15 cellular contexts compared by ENCODE assay signal in genomic region chr4:127143460-127144190, GRCh38.
A peak's percentile ranks its signal among the peaks of the same experiment; 100 is the strongest.
DNase-seq lines count a peak whose midpoint lies in the region; ATAC-seq and TF ChIP-seq lines count a peak whose summit lies in the region.
"Had no signal": no experiment of that assay in that cellular context is flagged by ENCODE, and none has a peak within 500 bp of the region (broad histone marks: within the 10 kb centered on the region; RNA-seq: fewer than 3 reads in every experiment).

No MANE protein-coding gene starts in this region.

- no peaks in the 10 kb centered on the region for H4K20me1 ChIP-seq in IMR-90 (ENCODE audit: insufficient read depth, low read length)

- H4K8ac ChIP-seq in IMR-90 (ENCODE audit: low read depth in 2 of 2, low read length in 2 of 2), result peak overlapping the region in 1 of 2 experiments; percentile 92; a peak in 2 of 4 replicates

- H3K9me3 ChIP-seq in IMR-90 (ENCODE audit: control insufficient read depth, insufficient read depth, low read length), result no peaks in the 10 kb centered on the region
- H3K9me3 ChIP-seq: A549 had no signal

- H2BK15ac ChIP-seq in IMR-90 (ENCODE audit: low read depth, low read length), result 0 out of 3 replicates have a peak overlapping the region, but pooled peaks have one; percentile 51

- H3K4me1 ChIP-seq in IMR-90 (ENCODE audit: control insufficient read depth, insufficient read depth, low read length), result peaks cover 11% of the 10 kb centered on the region
- H3K4me1 ChIP-seq: A549 had no signal

- TF ChIP-seq POLR2A in IMR-90 (IDR thresholded peaks at IDR 0.05; ENCODE audit: low read depth, low read length), result no peak

- H2BK5ac ChIP-seq in IMR-90 (ENCODE audit: low read depth, low read length, poor library complexity, severe bottlenecking), result peak overlapping the region; percentile 91

- H3K4me3 ChIP-seq in IMR-90 (ENCODE audit: insufficient read depth, low read depth, low read length), result no peak overlapping the region
- no peak overlapping the region for H3K4me3 ChIP-seq in astrocyte of the spinal cord (ENCODE audit: low read depth, low read length)
- no peak overlapping the region for H3K4me3 ChIP-seq in kidney epithelial cell (ENCODE audit: low read depth, low read length)
- H3K4me3 ChIP-seq: A549 had no signal

- H3K36me3 ChIP-seq in IMR-90 (ENCODE audit: control insufficient read depth, insufficient read depth, low read length) (no peaks in the 10 kb centered on the region), kidney epithelial cell (ENCODE audit: control insufficient read depth, insufficient read depth, low read length) (no peaks in the 10 kb centered on the region)

- H3K14ac ChIP-seq in IMR-90 (replicated peaks; ENCODE audit: low read depth, low read length), result no peak overlapping the region

- in situ Hi-C loops in IMR-90 (cut with MboI; ENCODE audit: low sequenced_read_pairs), result no loop called here
- in situ Hi-C loops in astrocyte of the spinal cord (cut with HindIII; ENCODE audit: low sequenced_read_pairs), result no loop called here

- H3K18ac ChIP-seq in IMR-90 (ENCODE audit: low read depth, low read length), result peak overlapping the region; percentile 98

- TF ChIP-seq RAD21 in IMR-90 (IDR thresholded peaks at IDR 0.05; ENCODE audit: low read length), result no peak

- BruUV-seq in IMR-90 (replicated peaks; lab: Mats Ljungman, UMichigan), result no TSS peak

- no peak overlapping the region for H2AK9ac ChIP-seq in IMR-90 (replicated peaks; ENCODE audit: low read depth, low read length, poor library complexity)

- H3K56ac ChIP-seq in IMR-90 (ENCODE audit: extremely low read depth, insufficient read depth, low read length), result no peak overlapping the region

- no peak overlapping the region for H2AK5ac ChIP-seq in IMR-90 (ENCODE audit: low read depth, low read length)

- POLR2A ChIA-PET in IMR-90 (lab: Charles Lee; ENCODE audit: unreplicated experiment), result no interaction called here

- WGBS in IMR-90 (ENCODE audit: extremely low coverage in 2 of 2, insufficient read length in 1 of 2), 2 experiments, result no CpG with 5 or more reads among the region's 5 CpGs

- H3K23ac ChIP-seq in IMR-90 (ENCODE audit: low read depth, low read length), result no peak overlapping the region

- peak overlapping the region; percentile 79; the same call in 1 of the 2 replicates for H3K27ac ChIP-seq in IMR-90 (ENCODE audit: insufficient read depth, low read length)
- H3K27ac ChIP-seq: A549 had no signal

- peak overlapping the region; percentile 62 for H2BK120ac ChIP-seq in IMR-90 (ENCODE audit: low read depth, low read length)

- H3K4me2 ChIP-seq in IMR-90 (ENCODE audit: low read depth, low read length), result peak overlapping the region; percentile 36; the same call in 1 of the 2 replicates
- H3K4me2 ChIP-seq: A549 had no signal

- no peak overlapping the region for H3K9ac ChIP-seq in IMR-90 (ENCODE audit: low read depth, low read length)

- H2BK20ac ChIP-seq in IMR-90 (ENCODE audit: low read depth, low read length), result peak overlapping the region; percentile 63; the same call in 1 of the 2 replicates

- H3K27me3 ChIP-seq in IMR-90 (ENCODE audit: control insufficient read depth, insufficient read depth, low read length) (no peaks in the 10 kb centered on the region), kidney epithelial cell (ENCODE audit: control insufficient read depth, insufficient read depth, low read length) (no peaks in the 10 kb centered on the region)

- intact Hi-C loops in IMR-90 (cut with micrococcal nuclease), result no loop called here
- intact Hi-C loops in cardiac septum (cut with DNase I), result no loop called here

- H4K91ac ChIP-seq in IMR-90 (ENCODE audit: insufficient read depth, low read depth, low read length), result 0 out of 2 replicates have a peak overlapping the region, but pooled peaks have one; percentile 59

- ATAC-seq in IMR-90 (ENCODE audit: low read depth) (peak; percentile 69), GM19351 (IDR thresholded peaks at IDR 0.05; ENCODE audit: unreplicated experiment) (no peak)
- ATAC-seq: A549 had no signal

- H3K4ac ChIP-seq in IMR-90 (ENCODE audit: low read depth, low read length), result peak overlapping the region; percentile 62; the same call in 1 of the 2 replicates

- H2AFZ ChIP-seq in IMR-90 (replicated peaks; ENCODE audit: low read length, poor library complexity), result no peak overlapping the region

- CTCF ChIA-PET in IMR-90 (lab: Yijun Ruan, JAX), result no interaction called here

- DNase-seq in A172 (ENCODE audit: low spot score), result peak; percentile 10
- peak; percentile 77 for DNase-seq in IMR-90
- peak; percentile 70 for DNase-seq in astrocyte of the spinal cord (ENCODE audit: low read depth, low spot score)
- DNase-seq in kidney epithelial cell (ENCODE audit: low read depth), result peak; percentile 28
- DNase-seq in activated CD4-positive, CD25-positive, alpha-beta regulatory T cell (lab: John Stamatoyannopoulos, UW), result no peak
- no peak for DNase-seq in cardiac septum (ENCODE audit: low spot score)
- DNase-seq in SK-N-DZ (ENCODE audit: low spot score), result no peak
- DNase-seq: activated CD8-positive, alpha-beta memory T cell treated with anti-CD3 and anti-CD28 coated beads for 24 hours; GDM1; NCI-H1092 treated with DMSO at 0.1 percent for 48 hours; OCI-M1; stimulated activated CD4-positive, alpha-beta T cell treated with anti-CD3 and anti-CD28 coated beads, Interleukin-12 subunit alpha, Interleukin-12 subunit beta, amount 100 ng/mL, for 4 hours; SW 1271 had no signal

- H4K5ac ChIP-seq in IMR-90 (ENCODE audit: low read depth, low read length), result peak overlapping the region; percentile 94

- dilution Hi-C loops in IMR-90 (cut with HindIII; ENCODE audit: low sequenced_read_pairs, unreplicated experiment), result no loop called here

- H3K9me1 ChIP-seq in IMR-90 (ENCODE audit: insufficient read depth, low read length), result peaks cover 6% of the 10 kb centered on the region

- no peak for TF ChIP-seq CTCF in IMR-90 (conservative IDR thresholded peaks at IDR 0.05; ENCODE audit: low read depth, low read length)
- TF ChIP-seq CTCF in astrocyte of the spinal cord (IDR thresholded peaks at IDR 0.05; ENCODE audit: low read depth, low read length), result no peak
- no peak for TF ChIP-seq CTCF in kidney epithelial cell (IDR thresholded peaks at IDR 0.05; ENCODE audit: insufficient read depth, low read length, poor library complexity, severe bottlenecking)

- 0 out of 4 replicates have a peak, but pooled peaks cover 0 to 3% of the 10 kb centered on the region in 2 experiments for H3K79me1 ChIP-seq in IMR-90 (ENCODE audit: low read depth in 1 of 2, low read length in 2 of 2)

TF ChIP-seq in IMR-90, 13 proteins besides CTCF, POLR2A, EP300 and RAD21:
- TF ChIP-seq NFE2L2 (IDR thresholded peaks at IDR 0.05; ENCODE audit: low read depth, low read length) (no peak), CEBPB (IDR thresholded peaks at IDR 0.05; ENCODE audit: low read depth, low read length) (peak; percentile 19; the same call in 1 of the 2 replicates), RCOR1 (IDR thresholded peaks at IDR 0.05; ENCODE audit: insufficient replicate concordance, low read length) (no peak)

Comparison
In these comparisons a context has a peak if more than half of its experiments do, and no peak if none do; other contexts are left out.
1. DNase-seq: peak in A172 (single experiment), IMR-90 (single experiment), astrocyte of the spinal cord (single experiment) and kidney epithelial cell (single experiment); none in activated CD4-positive, CD25-positive, alpha-beta regulatory T cell (0 of 4), cardiac septum (single experiment) and SK-N-DZ (single experiment).